22 cellular contexts compared by ENCODE assay signal in genomic region chr3:143859465-143860203, GRCh38.
"Had no signal": no experiment of that assay in that cellular context is flagged by ENCODE, and none has a peak within 500 bp of the region (broad histone marks: within the 10 kb centered on the region; RNA-seq: fewer than 3 reads in every experiment).

No MANE protein-coding gene starts in this region.

- DNase-seq: dorsolateral prefrontal cortex; effector CD4-positive, alpha-beta T cell; gastrocnemius medialis; head of caudate nucleus; left ventricle myocardium superior; lower lobe of right lung; natural killer cell; occipital lobe; ovary; posterior cingulate gyrus; psoas muscle; right cardiac atrium; sigmoid colon; stimulated activated CD4-positive, alpha-beta T cell treated with anti-CD3 and anti-CD28 coated beads, Interleukin-2, amount 100 ng/mL, for 24 hours; stimulated activated CD4-positive, alpha-beta T cell treated with anti-CD3 and anti-CD28 coated beads, Interleukin-4, amount 100 ng/mL, for 24 hours; stimulated activated naive CD4-positive, alpha-beta T cell treated with Interleukin-2 at 50 U/mL for 16 hours; stomach; thyroid gland; trophoblast cell had no signal

- H3K4me1 ChIP-seq: gastrocnemius medialis, lower lobe of right lung, psoas muscle, sigmoid colon, stomach, thyroid gland, vagina had no signal

- H3K27ac Mint-ChIP-seq: natural killer cell; stimulated activated effector memory CD8-positive, alpha-beta T cell treated with anti-CD3 and anti-CD28 coated beads, Interleukin-12 subunit alpha, Interleukin-12 subunit beta, amount 100 ng/mL, for 72 hours had no signal

- H3K4me1 Mint-ChIP-seq: natural killer cell; stimulated activated effector memory CD8-positive, alpha-beta T cell treated with anti-CD3 and anti-CD28 coated beads, Interleukin-12 subunit alpha, Interleukin-12 subunit beta, amount 100 ng/mL, for 72 hours had no signal

- H3K36me3 ChIP-seq: gastrocnemius medialis, lower lobe of right lung, ovary, sigmoid colon, stomach, thyroid gland, vagina had no signal

- H3K4me3 Mint-ChIP-seq: natural killer cell; stimulated activated effector memory CD8-positive, alpha-beta T cell treated with anti-CD3 and anti-CD28 coated beads, Interleukin-12 subunit alpha, Interleukin-12 subunit beta, amount 100 ng/mL, for 72 hours had no signal

- H3K9me3 ChIP-seq: gastrocnemius medialis, lower lobe of right lung, ovary, psoas muscle, sigmoid colon, stomach, thyroid gland, vagina had no signal

- H3K4me3 ChIP-seq: dorsolateral prefrontal cortex, gastrocnemius medialis, lower lobe of right lung, ovary, psoas muscle, sigmoid colon, stomach, thyroid gland, vagina had no signal

- ATAC-seq: gastrocnemius medialis; left ventricle myocardium superior; lower lobe of right lung; natural killer cell; psoas muscle; right cardiac atrium; stimulated activated effector memory CD8-positive, alpha-beta T cell treated with anti-CD3 and anti-CD28 coated beads, Interleukin-12 subunit alpha, Interleukin-12 subunit beta, amount 100 ng/mL, for 72 hours had no signal

- H3K36me3 Mint-ChIP-seq: natural killer cell; stimulated activated effector memory CD8-positive, alpha-beta T cell treated with anti-CD3 and anti-CD28 coated beads, Interleukin-12 subunit alpha, Interleukin-12 subunit beta, amount 100 ng/mL, for 72 hours had no signal

- FAIRE-seq: keratinocyte had no signal

- H3K9me3 Mint-ChIP-seq: natural killer cell; stimulated activated effector memory CD8-positive, alpha-beta T cell treated with anti-CD3 and anti-CD28 coated beads, Interleukin-12 subunit alpha, Interleukin-12 subunit beta, amount 100 ng/mL, for 72 hours had no signal
